Comparison of ENCODE assay signal across 4 cellular contexts in the genomic region with DNA sequence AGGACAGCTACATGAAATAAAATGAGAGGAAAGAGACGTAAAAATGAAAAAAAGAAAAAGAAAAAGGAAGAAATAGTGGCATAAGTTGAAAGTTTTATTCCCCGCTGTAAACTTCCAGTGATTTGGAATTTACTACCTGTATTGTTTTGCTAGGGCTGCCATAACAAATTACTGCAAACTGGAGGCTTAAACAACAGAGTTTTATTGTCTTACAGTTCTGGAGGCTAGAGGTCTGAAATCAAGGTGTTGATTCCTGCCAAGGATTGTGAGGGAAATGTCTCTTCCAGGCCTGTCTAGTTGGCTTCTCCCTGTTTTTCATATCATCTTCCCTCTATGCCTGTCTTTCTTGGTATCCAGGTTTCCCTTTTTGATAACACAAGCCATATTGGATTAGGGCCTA.
"Had no signal": no experiment of that assay in that cellular context is flagged by ENCODE, and none has a peak within 500 bp of the region (broad histone marks: within the 10 kb centered on the region; RNA-seq: fewer than 3 reads in every experiment).

No MANE protein-coding gene starts in this region.

- H3K4me3 Mint-ChIP-seq: GM23338, H9 had no signal

- H3K4me1 Mint-ChIP-seq: GM23338 had no signal

- H2AFZ ChIP-seq: GM23338 had no signal

- H3K4me2 ChIP-seq: GM23338 had no signal

- H3K27ac Mint-ChIP-seq: GM23338 had no signal

- ATAC-seq: GM23338 had no signal

- H3K4me3 ChIP-seq: GM23338 had no signal

- DNase-seq: H9, HCEC 1CT, IMR-90 had no signal

- H3K9me3 Mint-ChIP-seq: H9 had no signal
